In genomic region chr4:73698217-73698616, GRCh38 we compare ENCODE assay signal across 1 cellular context.
TF ChIP-seq lines count a peak whose summit lies in the region.

No MANE protein-coding gene starts in this region.

TF ChIP-seq in endothelial cell of umbilical vein, 7 proteins besides CTCF, POLR2A, EP300 and RAD21:
- no peak for TF ChIP-seq MAX (IDR thresholded peaks at IDR 0.05; ENCODE audit: insufficient read depth, insufficient read length)
- no peak for TF ChIP-seq MYC (IDR thresholded peaks at IDR 0.05; ENCODE audit: low read depth, low read length)
- peak; percentile 29 for TF ChIP-seq FOS (IDR thresholded peaks at IDR 0.05; ENCODE audit: borderline replicate concordance, insufficient read depth, low read length)
- TF ChIP-seq JUN (IDR thresholded peaks at IDR 0.05; ENCODE audit: borderline replicate concordance, insufficient read depth, insufficient read length, low read depth): peak; percentile 51
- peak; percentile 69 for TF ChIP-seq POLR2AphosphoS5 (IDR thresholded peaks at IDR 0.05; ENCODE audit: insufficient read depth, low read depth, low read length)
